8 cellular contexts compared by ENCODE assay signal in the genomic region with DNA sequence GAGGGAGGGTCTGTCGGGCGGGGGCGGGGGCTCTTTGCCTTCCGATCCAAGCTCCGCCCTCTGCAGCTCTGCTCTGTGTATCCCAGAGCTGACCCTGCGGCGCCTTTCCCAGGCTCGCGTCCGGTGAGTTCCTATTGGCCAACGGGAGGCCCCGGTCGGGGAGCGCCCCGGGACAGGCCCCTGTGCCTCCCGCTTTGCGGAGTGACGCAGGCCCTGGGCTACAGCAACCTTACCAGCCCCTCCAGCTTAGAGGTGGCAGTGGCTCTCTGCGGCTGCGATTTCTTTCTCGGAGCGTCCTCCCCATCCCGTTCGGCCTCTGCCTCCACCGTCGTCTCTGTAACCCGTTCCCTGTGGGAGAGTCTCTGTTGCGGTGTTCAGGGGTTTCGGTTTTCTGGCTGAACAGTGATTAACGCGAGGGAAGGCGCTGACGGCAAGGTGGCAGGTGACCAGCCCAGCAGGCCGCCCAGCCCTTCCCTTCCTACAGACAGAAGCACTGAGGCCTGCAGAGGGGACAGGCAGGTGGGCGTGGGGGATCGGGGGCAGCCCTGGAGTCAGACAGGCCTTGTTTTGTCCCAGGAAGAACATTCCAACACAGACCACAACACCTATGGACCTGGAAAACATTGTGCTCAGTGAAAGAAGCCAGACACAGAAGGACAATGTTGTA. TPM values are rescaled to one million over a fixed set of nuclear protein-coding genes. Genes with fewer than 3 reads are reported as not detected.
DNase-seq lines count a peak whose midpoint lies in the region; ATAC-seq and TF ChIP-seq lines count a peak whose summit lies in the region.

No MANE protein-coding gene starts in this region.

- no peaks in the 10 kb centered on the region for H3K27me3 ChIP-seq in GM23248 (replicated peaks; ENCODE audit: insufficient read depth)

- no peak overlapping the region for H3K27ac Mint-ChIP-seq in T-cell
- peak overlapping the region in 2 of 3 experiments; percentile 71 to 83 for H3K27ac Mint-ChIP-seq in nephron

- H3K9me3 Mint-ChIP-seq in T-cell, result no peaks in the 10 kb centered on the region
- H3K9me3 Mint-ChIP-seq in nephron, result peaks cover 3% of the 10 kb centered on the region

- POLR2A ChIA-PET in T-cell (lab: Charles Lee), result interaction anchor here in 1 of 2 donors (0.5 kb wide), 1 partner anchor 367 kb away, joined by 4 read pairs; no protein-coding TSS in a partner anchor

- H3K4me1 ChIP-seq in GM23248 (ENCODE audit: insufficient read depth), result 0 out of 2 replicates have a peak, but pooled peaks cover 4% of the 10 kb centered on the region

- H3K4me2 ChIP-seq in GM23248 (ENCODE audit: unreplicated experiment), result peak overlapping the region; percentile 91

- H3K36me3 Mint-ChIP-seq in T-cell, result no peaks in the 10 kb centered on the region
- no peaks in the 10 kb centered on the region for H3K36me3 Mint-ChIP-seq in nephron (ENCODE audit: low read depth)

- CTCF ChIA-PET in T-cell (lab: Charles Lee), result interaction anchor here in 1 of 2 donors (0.6 to 1.6 kb wide), 3 partner anchors 50 to 320 kb away, joined by 3 to 5 read pairs (median 4); no protein-coding TSS in a partner anchor

- H3K36me3 ChIP-seq in GM23248 (ENCODE audit: low read depth), result no peaks in the 10 kb centered on the region

- H3K4me3 ChIP-seq in GM23248 (peak overlapping the region; percentile 68), fibroblast of villous mesenchyme (ENCODE audit: low read depth, low read length) (peak overlapping the region; percentile 67)

- H3K9ac ChIP-seq in GM23248, result peak overlapping the region; percentile 80

- peaks cover 15 to 20% of the 10 kb centered on the region in 2 donors for H3K27me3 Mint-ChIP-seq in T-cell
- no peaks in the 10 kb centered on the region for H3K27me3 Mint-ChIP-seq in nephron (ENCODE audit: low read depth)

- WGBS in GM23248 (ENCODE audit: low coverage in 1 of 2, low lambda C conversion rate in 2 of 2, missing lambda C conversion rate in 2 of 2), 2 experiments, result 3 to 4% methylated on average over 29 to 33 of the region's 36 CpGs

- H3K4me3 Mint-ChIP-seq in T-cell, result peak overlapping the region in 1 of 3 donors; percentile 35
- peak overlapping the region; percentile 81 to 84 (median 82) for H3K4me3 Mint-ChIP-seq in nephron

- ATAC-seq in T-cell (replicated peaks in 1 of 4), result peak in 3 of 4 experiments; percentile 28 to 40 (median 31)
- no peak for ATAC-seq in HG02981 (IDR thresholded peaks at IDR 0.05; ENCODE audit: unreplicated experiment)

- in situ Hi-C loops in GM23248 (cut with MboI), result loop anchor here (10.0 kb wide), 1 partner anchor 198 kb away; no protein-coding TSS in a partner anchor

- TF ChIP-seq CTCF in fibroblast of villous mesenchyme (IDR thresholded peaks at IDR 0.05; ENCODE audit: insufficient read depth, low read depth, low read length) (no peak), nephron (IDR thresholded peaks at IDR 0.05; ENCODE audit: unreplicated experiment in 3 of 3) (no peak)

- H4K20me1 ChIP-seq in GM23248 (ENCODE audit: insufficient read depth), result no peaks in the 10 kb centered on the region

- no peak overlapping the region for H3K27ac ChIP-seq in GM23248

- no peaks in the 10 kb centered on the region for H3K9me3 ChIP-seq in GM23248 (ENCODE audit: low read depth)

- H3F3A ChIP-seq in GM23248 (ENCODE audit: insufficient read depth), result no peaks in the 10 kb centered on the region

- no peaks in the 10 kb centered on the region for H3K79me2 ChIP-seq in GM23248 (ENCODE audit: insufficient read depth)

- no peaks in the 10 kb centered on the region for H3K9me2 ChIP-seq in GM23248 (ENCODE audit: insufficient read depth)

- peak overlapping the region; percentile 94 for H2AFZ ChIP-seq in GM23248

- DNase-seq in GM23248 (peak; percentile 83), T-cell (peak in 1 of 34 experiments; percentile 18), fibroblast of villous mesenchyme (ENCODE audit: low read depth) (peak; percentile 95), SKM-1 treated with dmso at 0.1 percent for 144 hours (lab: John Stamatoyannopoulos, UW; ENCODE audit: unreplicated experiment) (no peak)
- no peak for DNase-seq in central memory CD4-positive, alpha-beta T cell
- DNase-seq in activated naive CD4-positive, alpha-beta T cell treated with Interleukin-2 at 50 U/mL for 16 hours, result no peak

- peaks cover 4 to 6% (median 5%) of the 10 kb centered on the region in 3 donors for H3K4me1 Mint-ChIP-seq in T-cell
- H3K4me1 Mint-ChIP-seq in nephron, result peaks cover 23% of the 10 kb centered on the region

RNA-seq across cellular contexts. Expression of a gene that starts 18.1 kb away (rescaled TPM):
- total RNA-seq in GM23248 (2014; rRNA removed; shearing (Covaris generic)), result 54.4 and 73.8 TPM in 2 replicates
- polyA plus RNA-seq in GM23248 (2016; fragmentation: Nextera tagmentation; extraction: Ambion mirVana), result 46.5 and 47.1 TPM in 2 replicates
- 10 to 100 TPM; 25.8 to 53.8 (median 48.0) TPM for total RNA-seq in T-cell
- 70.4 and 71.5 TPM in 2 replicates for total RNA-seq in fibroblast of villous mesenchyme

RNA-seq across cellular contexts. Expression of a gene that starts 19.0 kb away (rescaled TPM):
- total RNA-seq in GM23248 (2014; rRNA removed; shearing (Covaris generic)), result 54.6 and 55.7 TPM in 2 replicates
- 53.9 and 54.0 TPM in 2 replicates for polyA plus RNA-seq in GM23248 (2016; fragmentation: Nextera tagmentation; extraction: Ambion mirVana)
- total RNA-seq in T-cell, result 10 to 100 TPM; 17.6 to 20.0 (median 18.3) TPM
- 25.9 and 27.7 TPM in 2 replicates for total RNA-seq in fibroblast of villous mesenchyme

RNA-seq across cellular contexts. Expression of a gene that starts 59.5 kb away (rescaled TPM):
- 41.7 and 49.1 TPM in 2 replicates for total RNA-seq in GM23248 (2014; rRNA removed; shearing (Covaris generic))
- 186 and 197 TPM in 2 replicates for polyA plus RNA-seq in GM23248 (2016; fragmentation: Nextera tagmentation; extraction: Ambion mirVana)
- total RNA-seq in T-cell, result 100 to 1,000 TPM; 107 to 194 (median 116) TPM
- total RNA-seq in fibroblast of villous mesenchyme, result 88.1 and 90.2 TPM in 2 replicates

Comparison
In these comparisons a context has a peak if more than half of its experiments do, and no peak if none do; other contexts are left out.
1. DNase-seq: peak in GM23248 (single experiment) and fibroblast of villous mesenchyme (single experiment); none in SKM-1 treated with dmso at 0.1 percent for 144 hours (single experiment), central memory CD4-positive, alpha-beta T cell (single experiment) and activated naive CD4-positive, alpha-beta T cell treated with Interleukin-2 at 50 U/mL for 16 hours (single experiment).
2. H3K27ac Mint-ChIP-seq: peak in nephron (2 of 3); none in T-cell (0 of 2).